Comparison of ENCODE assay signal across 39 cellular contexts in genomic region chr20:31341470-31341869, GRCh38. TPM values are rescaled to one million over a fixed set of nuclear protein-coding genes. Genes with fewer than 3 reads are reported as not detected.
"Had no signal": no experiment of that assay in that cellular context is flagged by ENCODE, and none has a peak within 500 bp of the region (broad histone marks: within the 10 kb centered on the region; RNA-seq: fewer than 3 reads in every experiment).

No MANE protein-coding gene starts in this region.

- H3K9me3 ChIP-seq: MG63 had no signal

- H3K4me3 ChIP-seq: MG63 had no signal

- DNase-seq: Kasumi-1, MG63, MM.1S, MV-4-11, NCI-H1048, NCI-H1092, NCI-H1092 treated with DMSO at 0.1 percent for 48 hours, NCI-H1105, NCI-H1105 treated with DMSO at 0.1 percent for 48 hours, NCI-H1417, NCI-H1417 treated with DMSO at 0.1 percent for 48 hours, NCI-H1436, NCI-H1436 treated with DMSO at 0.1 percent for 48 hours, NCI-H146, NCI-H1694, NCI-H1694 treated with DMSO at 0.1 percent for 48 hours, NCI-H187, NCI-H187 treated with DMSO at 0.1 percent for 48 hours, NCI-H1930, NCI-H2029, NCI-H2029 treated with DMSO at 0.1 percent for 48 hours, NCI-H2081, NCI-H2081 treated with DMSO at 0.1 percent for 48 hours, NCI-H2107, NCI-H2171, NCI-H2171 treated with DMSO at 0.1 percent for 48 hours, NCI-H2227 treated with DMSO at 0.1 percent for 48 hours, NCI-H226, NCI-H345, NCI-H446, NCI-H446 treated with DMSO at 0.1 percent for 48 hours, NCI-H510A, NCI-H510A treated with DMSO at 0.1 percent for 48 hours, NCI-H524, NCI-H524 treated with DMSO at 0.1 percent for 48 hours had no signal

- H3K27me3 ChIP-seq: MG63 had no signal

- H3K36me3 ChIP-seq: MG63 had no signal

RNA-seq across cellular contexts. Expression of gene DEFB118, which starts 26.9 kb away (rescaled TPM):
- total RNA-seq: LHCN-M2, M059J, MCF 10A, NCI-H460 had no signal

RNA-seq across cellular contexts. Expression of gene DEFB116, which starts 33.1 kb away (rescaled TPM):
- total RNA-seq: LHCN-M2, M059J, MCF 10A, NCI-H460 had no signal

RNA-seq across cellular contexts. Expression of gene DEFB119, which starts 48.9 kb away (rescaled TPM):
- total RNA-seq: LHCN-M2, M059J, MCF 10A, NCI-H460 had no signal
